ENCODE assay signal across 21 cellular contexts in the genomic region with DNA sequence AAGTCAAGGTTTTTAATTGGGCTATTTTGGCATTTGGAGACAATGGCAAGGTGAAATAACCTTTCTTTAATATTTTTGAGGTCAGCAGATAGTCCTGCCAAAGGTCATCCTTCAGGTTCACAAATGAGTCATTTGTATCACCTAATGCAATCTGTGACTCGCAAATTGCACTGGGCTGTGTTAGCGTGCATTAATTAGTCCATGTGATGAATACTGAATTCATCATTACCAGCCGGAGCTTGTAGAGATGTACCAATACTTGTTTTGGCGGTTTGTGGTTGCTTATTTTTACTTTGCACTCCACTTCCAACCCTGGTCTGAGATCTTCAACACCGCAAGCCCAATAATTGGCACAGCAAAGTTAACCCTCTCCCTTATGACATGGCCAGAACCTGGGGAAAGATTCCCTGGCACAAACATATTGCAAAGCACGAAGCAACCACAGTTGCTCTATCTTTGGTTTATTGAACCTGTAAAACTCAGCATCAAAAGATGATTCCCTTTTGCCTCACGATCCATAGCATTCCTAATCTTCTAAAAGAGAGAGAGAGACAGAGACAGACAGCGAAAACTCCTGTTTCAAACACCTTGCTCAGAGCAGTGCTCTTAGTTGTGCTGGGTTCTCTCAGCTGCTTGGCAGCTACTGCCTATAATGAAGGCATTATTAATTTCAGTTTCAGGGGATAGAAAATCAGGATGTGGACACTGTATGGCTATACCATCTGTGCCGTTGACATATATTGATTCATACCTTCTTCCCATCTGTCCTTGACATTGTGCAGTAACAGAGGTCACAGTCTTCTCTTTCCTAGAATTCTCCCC.
DNase-seq lines count a peak whose midpoint lies in the region; ATAC-seq and TF ChIP-seq lines count a peak whose summit lies in the region.
"Had no signal": no experiment of that assay in that cellular context is flagged by ENCODE, and none has a peak within 500 bp of the region (broad histone marks: within the 10 kb centered on the region; RNA-seq: fewer than 3 reads in every experiment).

No MANE protein-coding gene starts in this region.

- peaks cover 40% of the 10 kb centered on the region for H3K27me3 ChIP-seq in foreskin keratinocyte
- H3K27me3 ChIP-seq: ovary, testis, uterus had no signal

- peak; percentile 7 for DNase-seq in DMS79 (lab: John Stamatoyannopoulos, UW)
- peak; percentile 44 to 73 for DNase-seq in NOMO-1 (lab: John Stamatoyannopoulos, UW; ENCODE audit: unreplicated experiment in 2 of 2)
- peak; percentile 8 for DNase-seq in foreskin keratinocyte
- DNase-seq in central memory CD4-positive, alpha-beta T cell = no peak
- DNase-seq in CD1c-positive myeloid dendritic cell (ENCODE audit: extremely low spot score) = no peak
- no peak for DNase-seq in stimulated activated CD8-positive, alpha-beta memory T cell treated with anti-CD3 and anti-CD28 coated beads, Interleukin-4, amount 100 ng/mL, for 48 hours
- DNase-seq: activated CD4-positive, alpha-beta T cell treated with anti-CD3 and anti-CD28 coated beads, Interleukin-2, amount 50 U/mL, for 1 hour; anterior cingulate cortex; CD4-positive, alpha-beta memory T cell; DMS153; GDM1; H7; islet precursor cell; mucosa of descending colon; NCI-H510A treated with DMSO at 0.1 percent for 48 hours; ovary; testis; uterus had no signal

- TF ChIP-seq CTCF in foreskin keratinocyte (conservative IDR thresholded peaks at IDR 0.05) = no peak

- H3K27ac ChIP-seq in foreskin keratinocyte = no peak overlapping the region
- H3K27ac ChIP-seq: ovary, testis, uterus had no signal

- H3K4me1 ChIP-seq in foreskin keratinocyte = no peaks in the 10 kb centered on the region
- H3K4me1 ChIP-seq: testis had no signal

- peak; percentile 26 for ATAC-seq in HG02610 (IDR thresholded peaks at IDR 0.05; ENCODE audit: unreplicated experiment)
- ATAC-seq in foreskin keratinocyte = no peak
- ATAC-seq: activated naive CD4-positive, alpha-beta T cell treated with anti-CD3 and anti-CD28 coated beads, Interleukin-2, amount 50 U/mL, for 72 hours; mucosa of descending colon; stimulated activated effector memory CD8-positive, alpha-beta T cell treated with anti-CD3 and anti-CD28 coated beads, Interleukin-12 subunit alpha, Interleukin-12 subunit beta, amount 100 ng/mL, for 72 hours had no signal

Comparison
In these comparisons a context has a peak if more than half of its experiments do, and no peak if none do; other contexts are left out.
1. DNase-seq: peak in DMS79 (single experiment), NOMO-1 (2 of 2) and foreskin keratinocyte (2 of 2); none in central memory CD4-positive, alpha-beta T cell (single experiment), CD1c-positive myeloid dendritic cell (single experiment) and stimulated activated CD8-positive, alpha-beta memory T cell treated with anti-CD3 and anti-CD28 coated beads, Interleukin-4, amount 100 ng/mL, for 48 hours (single experiment).